12 cellular contexts compared by ENCODE assay signal in genomic region chr11:61541568-61541967, GRCh38. TPM values are rescaled to one million over a fixed set of nuclear protein-coding genes. Genes with fewer than 3 reads are reported as not detected.
A peak's percentile ranks its signal among the peaks of the same experiment; 100 is the strongest.
DNase-seq lines count a peak whose midpoint lies in the region; ATAC-seq and TF ChIP-seq lines count a peak whose summit lies in the region.
"Had no signal": no experiment of that assay in that cellular context is flagged by ENCODE, and none has a peak within 500 bp of the region (broad histone marks: within the 10 kb centered on the region; RNA-seq: fewer than 3 reads in every experiment).

No MANE protein-coding gene starts in this region.

- peaks cover 7% of the 10 kb centered on the region for H3K27me3 ChIP-seq in HL-60 (ENCODE audit: insufficient read depth, poor library complexity, severe bottlenecking)
- H3K27me3 ChIP-seq: heart left ventricle, Peyer's patch had no signal

- TF ChIP-seq CTCF in HL-60 (IDR thresholded peaks at IDR 0.05; ENCODE audit: insufficient read depth, low read length), result no peak
- no peak for TF ChIP-seq CTCF in OCI-LY7 (conservative IDR thresholded peaks at IDR 0.05; ENCODE audit: low read length)

- H3K9me2 ChIP-seq in OCI-LY7 (ENCODE audit: insufficient read depth, low read length), result no peaks in the 10 kb centered on the region

- no peak for ATAC-seq in GM18870 (IDR thresholded peaks at IDR 0.05; ENCODE audit: unreplicated experiment)
- ATAC-seq: heart left ventricle had no signal

- BruUV-seq in OCI-LY7 (replicated peaks; lab: Mats Ljungman, UMichigan), result no TSS peak

- no peak overlapping the region for H3K4me3 ChIP-seq in HL-60 (replicated peaks; ENCODE audit: insufficient read depth, low read length)
- H3K4me3 ChIP-seq in OCI-LY7 (ENCODE audit: low read depth, low read length, poor library complexity, severe bottlenecking), result no peak overlapping the region
- H3K4me3 ChIP-seq: heart left ventricle, Peyer's patch, tibial nerve had no signal

- H3K4me1 ChIP-seq in OCI-LY7 (ENCODE audit: insufficient read depth, low read length, poor library complexity, severe bottlenecking), result peaks cover 7% of the 10 kb centered on the region
- H3K4me1 ChIP-seq: Peyer's patch had no signal

- CTCF ChIA-PET in OCI-LY7 (lab: Charles Lee; ENCODE audit: unreplicated experiment) (no interaction called here), HEK293T (lab: Yijun Ruan, JAX) (no interaction called here)

- no peaks in the 10 kb centered on the region for H4K20me1 ChIP-seq in OCI-LY7 (ENCODE audit: insufficient read depth, low read length)

- intact Hi-C loops in OCI-LY7 (cut with micrococcal nuclease; ENCODE audit: unreplicated experiment), result no loop called here

- no peaks in the 10 kb centered on the region for H3K36me3 ChIP-seq in OCI-LY7 (ENCODE audit: insufficient read depth, low read length)
- H3K36me3 ChIP-seq: Peyer's patch, tibial nerve had no signal

- no peak overlapping the region for H2AFZ ChIP-seq in OCI-LY7 (ENCODE audit: low read length)

- H3K9me3 ChIP-seq in OCI-LY7 (ENCODE audit: low read length), result no peaks in the 10 kb centered on the region
- H3K9me3 ChIP-seq: heart left ventricle, Peyer's patch, tibial nerve had no signal

- H3K79me2 ChIP-seq in OCI-LY7 (ENCODE audit: insufficient read depth, low read depth, low read length), result no peaks in the 10 kb centered on the region

- no peak overlapping the region for H3K4me2 ChIP-seq in OCI-LY7 (ENCODE audit: low read length)

- peak; percentile 30 for DNase-seq in CD1c-positive myeloid dendritic cell (ENCODE audit: extremely low spot score)
- peak; percentile 14 to 33 for DNase-seq in HL-60 (ENCODE audit: low read depth in 1 of 2, low spot score in 1 of 2)
- DNase-seq in OCI-LY7 (ENCODE audit: low spot score), result peak; percentile 9
- DNase-seq in iPS DF 19.7 (ENCODE audit: low read depth, low spot score), result peak; percentile 78
- no peak for DNase-seq in middle frontal gyrus (ENCODE audit: extremely low spot score, low spot score)
- DNase-seq in HEK293T (ENCODE audit: extremely low spot score), result no peak
- no peak for DNase-seq in GDM1 (lab: John Stamatoyannopoulos, UW)
- DNase-seq: activated gamma-delta T cell treated with Interleukin-2 at 50 U/mL for 16 hours, heart left ventricle, Peyer's patch had no signal

- H3K27ac ChIP-seq in HL-60 (replicated peaks) (no peak overlapping the region), OCI-LY7 (ENCODE audit: low read depth, low read length, poor library complexity, severe bottlenecking) (no peak overlapping the region)
- H3K27ac ChIP-seq: heart left ventricle, Peyer's patch, tibial nerve had no signal

- POLR2A ChIA-PET in OCI-LY7 (lab: Charles Lee) (no interaction called here), HEK293T (lab: Yijun Ruan, JAX) (no interaction called here)

TF ChIP-seq in HEK293T, 16 proteins besides CTCF, POLR2A, EP300 and RAD21:
- TF ChIP-seq LEF1 (IDR thresholded peaks at IDR 0.05; ENCODE audit: borderline replicate concordance) (no peak), NFRKB (IDR thresholded peaks at IDR 0.05) (no peak), FOXM1 (IDR thresholded peaks at IDR 0.05; ENCODE audit: borderline replicate concordance) (no peak), ARNT (IDR thresholded peaks at IDR 0.05) (no peak), FOXK2 (IDR thresholded peaks at IDR 0.05) (no peak), CTBP1 (IDR thresholded peaks at IDR 0.05; ENCODE audit: borderline replicate concordance) (no peak), L3MBTL2 (conservative IDR thresholded peaks at IDR 0.05) (no peak)

RNA-seq across cellular contexts. Expression of gene LRRC10B, which starts 33.0 kb away (rescaled TPM):
- not detected in 2 replicates for total RNA-seq in OCI-LY7 (2014; rRNA removed; shearing (Covaris generic))
- total RNA-seq in OCI-LY7 (2022), result not detected in 2 replicates

RNA-seq across cellular contexts. Expression of gene SYT7, which starts 39.3 kb away (rescaled TPM):
- total RNA-seq in OCI-LY7 (2014; rRNA removed; shearing (Covaris generic)), result not detected in 2 replicates
- not detected in 2 replicates for total RNA-seq in OCI-LY7 (2022)

Comparison
In these comparisons a context has a peak if more than half of its experiments do, and no peak if none do; other contexts are left out.
1. DNase-seq: peak in CD1c-positive myeloid dendritic cell (single experiment), HL-60 (2 of 2), OCI-LY7 (single experiment) and iPS DF 19.7 (single experiment); none in middle frontal gyrus (single experiment), HEK293T (single experiment) and GDM1 (single experiment).